ENCODE assay signal across 19 cellular contexts in genomic region chr10:15163261-15163864, GRCh38. TPM values are rescaled to one million over a fixed set of nuclear protein-coding genes. Genes with fewer than 3 reads are reported as not detected.
DNase-seq lines count a peak whose midpoint lies in the region; TF ChIP-seq lines count a peak whose summit lies in the region.
"Had no signal": no experiment of that assay in that cellular context is flagged by ENCODE, and none has a peak within 500 bp of the region (broad histone marks: within the 10 kb centered on the region; RNA-seq: fewer than 3 reads in every experiment).

No MANE protein-coding gene starts in this region.

- peaks cover 7% of the 10 kb centered on the region for H3K79me2 ChIP-seq in mesendoderm (ENCODE audit: control insufficient read depth, insufficient read depth, low read length)

- H2AK5ac ChIP-seq in mesendoderm (ENCODE audit: low read length), result no peak overlapping the region

- TF ChIP-seq CTCF in NB4 (IDR thresholded peaks at IDR 0.05; ENCODE audit: low read depth, low read length), result no peak
- no peak for TF ChIP-seq CTCF in choroid plexus epithelial cell (conservative IDR thresholded peaks at IDR 0.05; ENCODE audit: low read depth, low read length)

- no peak overlapping the region for H2BK120ac ChIP-seq in mesendoderm (ENCODE audit: low read depth, low read length)

- H3K4me2 ChIP-seq in mesendoderm (ENCODE audit: low read length), result no peak overlapping the region

- H3K4ac ChIP-seq in mesendoderm (ENCODE audit: low read depth, low read length), result no peak overlapping the region

- no peak overlapping the region for H3K56ac ChIP-seq in mesendoderm (ENCODE audit: low read length)

- H3K79me1 ChIP-seq in mesendoderm (ENCODE audit: low read length), result peaks cover 8% of the 10 kb centered on the region

- H3K4me3 ChIP-seq in NB4 (ENCODE audit: low read depth, low read length), result peak overlapping the region; percentile 21
- no peak overlapping the region for H3K4me3 ChIP-seq in choroid plexus epithelial cell (ENCODE audit: low read depth, low read length)
- no peak overlapping the region for H3K4me3 ChIP-seq in H7 (ENCODE audit: insufficient read depth, low read depth, low read length)
- H3K4me3 ChIP-seq in mesendoderm (ENCODE audit: low read length), result no peak overlapping the region
- H3K4me3 ChIP-seq: ascending aorta, suprapubic skin had no signal

- no peak overlapping the region for H3K23ac ChIP-seq in mesendoderm (ENCODE audit: low read length)

- no peaks in the 10 kb centered on the region for H3K9me3 Mint-ChIP-seq in activated naive CD4-positive, alpha-beta T cell treated with anti-CD3 and anti-CD28 coated beads, Interleukin-2, amount 50 U/mL, for 24 hours

- H3K4me1 ChIP-seq in mesendoderm (ENCODE audit: control insufficient read depth, low read depth, low read length), result peaks cover 4% of the 10 kb centered on the region
- H3K4me1 ChIP-seq: ascending aorta had no signal

- H3K27me3 ChIP-seq in H7 (ENCODE audit: control insufficient read depth, insufficient read depth, low read length) (no peaks in the 10 kb centered on the region), mesendoderm (ENCODE audit: insufficient read depth, low read length, poor library complexity) (no peaks in the 10 kb centered on the region)
- H3K27me3 ChIP-seq: ascending aorta, suprapubic skin had no signal

- H3K27ac ChIP-seq in mesendoderm (ENCODE audit: low read depth, low read length), result no peak overlapping the region
- H3K27ac ChIP-seq: ascending aorta, neutrophil, suprapubic skin had no signal

- H2BK5ac ChIP-seq in mesendoderm (ENCODE audit: low read length), result no peak overlapping the region

- no peak overlapping the region for H4K5ac ChIP-seq in mesendoderm (ENCODE audit: low read length)

- peak overlapping the region; percentile 70 for H3K4me3 Mint-ChIP-seq in activated naive CD4-positive, alpha-beta T cell treated with anti-CD3 and anti-CD28 coated beads, Interleukin-2, amount 50 U/mL, for 24 hours

- no CpG with 5 or more reads among the region's 2 CpGs for WGBS in mesendoderm (ENCODE audit: extremely low coverage, insufficient coverage, low lambda C conversion rate)

- H3K18ac ChIP-seq in mesendoderm (ENCODE audit: low read length), result no peak overlapping the region

- H3K27me3 Mint-ChIP-seq in activated naive CD4-positive, alpha-beta T cell treated with anti-CD3 and anti-CD28 coated beads, Interleukin-2, amount 50 U/mL, for 24 hours, result no peaks in the 10 kb centered on the region

- DNase-seq in activated naive CD4-positive, alpha-beta T cell treated with Interleukin-2 at 50 U/mL for 16 hours, result no peak
- peak; percentile 62 for DNase-seq in NB4 (ENCODE audit: low read depth)
- DNase-seq in choroid plexus epithelial cell (ENCODE audit: low read depth), result peak; percentile 16
- DNase-seq in H7, result no peak
- no peak for DNase-seq in mesendoderm
- no peak for DNase-seq in NCI-H1694 (lab: John Stamatoyannopoulos, UW)
- DNase-seq in activated effector memory CD4-positive, alpha-beta T cell treated with anti-CD3 and anti-CD28 coated beads, Interleukin-2, amount 50 U/mL, for 16 hours, result no peak
- DNase-seq: activated CD4-positive, alpha-beta T cell treated with anti-CD3 and anti-CD28 coated beads for 48 hours; activated CD8-positive, alpha-beta memory T cell treated with anti-CD3 and anti-CD28 coated beads, Interleukin-2, amount 50 U/mL, for 4 hours; activated naive CD4-positive, alpha-beta T cell treated with anti-CD3 and anti-CD28 coated beads, Interleukin-2, amount 50 U/mL, for 16 hours; DND-41; effector memory CD4-positive, alpha-beta T cell; NCI-H1417 treated with DMSO at 0.1 percent for 48 hours; NCI-H2171 treated with DMSO at 0.1 percent for 48 hours; T-helper 9 cell had no signal

- no peak for TF ChIP-seq POLR2A in NB4 (IDR thresholded peaks at IDR 0.05; ENCODE audit: extremely low read depth, insufficient read length)

- no peak overlapping the region for H2BK15ac ChIP-seq in mesendoderm (replicated peaks; ENCODE audit: low read depth)

- peaks cover 80% of the 10 kb centered on the region for H3K4me1 Mint-ChIP-seq in activated naive CD4-positive, alpha-beta T cell treated with anti-CD3 and anti-CD28 coated beads, Interleukin-2, amount 50 U/mL, for 24 hours

- no peak overlapping the region for H4K8ac ChIP-seq in mesendoderm (ENCODE audit: low read depth, low read length)

- peaks cover 2% of the 10 kb centered on the region for H3K36me3 Mint-ChIP-seq in activated naive CD4-positive, alpha-beta T cell treated with anti-CD3 and anti-CD28 coated beads, Interleukin-2, amount 50 U/mL, for 24 hours

- no peaks in the 10 kb centered on the region for H3K36me3 ChIP-seq in H7 (replicated peaks; ENCODE audit: control insufficient read depth, insufficient read depth, low read length)
- no peaks in the 10 kb centered on the region for H3K36me3 ChIP-seq in mesendoderm (ENCODE audit: control insufficient read depth, insufficient read depth, low read length)
- H3K36me3 ChIP-seq: ascending aorta, neutrophil, suprapubic skin had no signal

- no peak overlapping the region for H3K9ac ChIP-seq in mesendoderm (ENCODE audit: low read length)

- H3K27ac Mint-ChIP-seq in activated naive CD4-positive, alpha-beta T cell treated with anti-CD3 and anti-CD28 coated beads, Interleukin-2, amount 50 U/mL, for 24 hours, result peak overlapping the region; percentile 82

RNA-seq across cellular contexts. Expression of gene NMT2, which starts 5.1 kb away (rescaled TPM):
- total RNA-seq in H7 (2014; rRNA removed; shearing (Covaris generic)), result 10.6 and 12.3 TPM in 2 replicates
- polyA plus RNA-seq in mesendoderm (2013, experiment 1 of 2), result 14.3 TPM
- 14.1 TPM for polyA plus RNA-seq in mesendoderm (2013, experiment 2 of 2)

Comparison
In these comparisons a context has a peak if more than half of its experiments do, and no peak if none do; other contexts are left out.
1. DNase-seq: peak in NB4 (single experiment) and choroid plexus epithelial cell (single experiment); none in activated naive CD4-positive, alpha-beta T cell treated with Interleukin-2 at 50 U/mL for 16 hours (single experiment), H7 (single experiment), mesendoderm (single experiment), NCI-H1694 (single experiment) and activated effector memory CD4-positive, alpha-beta T cell treated with anti-CD3 and anti-CD28 coated beads, Interleukin-2, amount 50 U/mL, for 16 hours (single experiment).